In genomic region chr5:97070234-97070633, GRCh38 we compare ENCODE assay signal across 24 cellular contexts.
"Had no signal": no experiment of that assay in that cellular context is flagged by ENCODE, and none has a peak within 500 bp of the region (broad histone marks: within the 10 kb centered on the region; RNA-seq: fewer than 3 reads in every experiment).

No MANE protein-coding gene starts in this region.

- H3K27me3 Mint-ChIP-seq: dendritic cell treated with granulocyte-macrophage colony-stimulating factor and Interleukin-4, amounts not matched to agents 40 ng/mL and 50 ng/mL, for 4 days; stimulated activated naive B cell treated with anti-CD40 and anti-IgM and Interleukin-4, amounts not matched to agents 10 μg/mL and 1 μg/mL and 100 μg/mL, for 72 hours; type B pancreatic cell had no signal

- H3K4me3 Mint-ChIP-seq: activated T-cell treated with anti-CD3 and anti-CD28 coated beads, Interleukin-2, amount 50 U/mL, for 72 hours; dendritic cell treated with granulocyte-macrophage colony-stimulating factor and Interleukin-4, amounts not matched to agents 40 ng/mL and 50 ng/mL, for 4 days; endodermal cell; natural killer cell; stimulated activated naive B cell treated with anti-CD40 and anti-IgM and Interleukin-4, amounts not matched to agents 10 μg/mL and 1 μg/mL and 100 μg/mL, for 72 hours; T-helper 1 cell treated with Interleukin-12 subunit alpha and Interleukin-12 subunit beta and Interleukin-4 antibody, amounts not matched to agents 30 μg/mL and 1 μg/mL, for 36 hours; type B pancreatic cell had no signal

- H3K27ac ChIP-seq: breast epithelium, heart right ventricle, testis, VCaP had no signal

- H3K4me1 Mint-ChIP-seq: natural killer cell had no signal

- H3K36me3 Mint-ChIP-seq: natural killer cell had no signal

- H3K9me3 Mint-ChIP-seq: activated naive CD4-positive, alpha-beta T cell treated with anti-CD3 and anti-CD28 coated beads, Interleukin-2, amount 50 U/mL, for 72 hours; activated T-cell treated with anti-CD3 and anti-CD28 coated beads, Interleukin-2, amount 50 U/mL, for 72 hours; dendritic cell treated with granulocyte-macrophage colony-stimulating factor and Interleukin-4, amounts not matched to agents 40 ng/mL and 50 ng/mL, for 4 days; endodermal cell; natural killer cell; T-helper 1 cell treated with Interleukin-12 subunit alpha and Interleukin-12 subunit beta and Interleukin-4 antibody, amounts not matched to agents 30 μg/mL and 1 μg/mL, for 36 hours; type B pancreatic cell had no signal

- H3K4me3 ChIP-seq: breast epithelium, heart right ventricle, testis had no signal

- H3K36me3 ChIP-seq: breast epithelium, heart right ventricle had no signal

- ATAC-seq: activated naive CD4-positive, alpha-beta T cell treated with anti-CD3 and anti-CD28 coated beads, Interleukin-2, amount 50 U/mL, for 72 hours; activated T-cell treated with anti-CD3 and anti-CD28 coated beads, Interleukin-2, amount 50 U/mL, for 72 hours; heart right ventricle; natural killer cell; sciatic nerve; stimulated activated naive B cell treated with anti-CD40 and anti-IgM and Interleukin-4, amounts not matched to agents 10 μg/mL and 1 μg/mL and 100 μg/mL, for 72 hours had no signal

- H3K27ac Mint-ChIP-seq: activated naive CD4-positive, alpha-beta T cell treated with anti-CD3 and anti-CD28 coated beads, Interleukin-2, amount 50 U/mL, for 72 hours; activated T-cell treated with anti-CD3 and anti-CD28 coated beads, Interleukin-2, amount 50 U/mL, for 72 hours; dendritic cell treated with granulocyte-macrophage colony-stimulating factor and Interleukin-4, amounts not matched to agents 40 ng/mL and 50 ng/mL, for 4 days; endodermal cell; natural killer cell; stimulated activated naive B cell treated with anti-CD40 and anti-IgM and Interleukin-4, amounts not matched to agents 10 μg/mL and 1 μg/mL and 100 μg/mL, for 72 hours; T-helper 1 cell treated with Interleukin-12 subunit alpha and Interleukin-12 subunit beta and Interleukin-4 antibody, amounts not matched to agents 30 μg/mL and 1 μg/mL, for 36 hours; type B pancreatic cell had no signal

- H3K9me3 ChIP-seq: breast epithelium, heart right ventricle, testis had no signal

- H3K27me3 ChIP-seq: breast epithelium, heart right ventricle, testis had no signal

- DNase-seq: activated CD4-positive, alpha-beta T cell treated with anti-CD3 and anti-CD28 coated beads for 4 hours; activated CD4-positive, alpha-beta T cell treated with anti-CD3 and anti-CD28 coated beads, Interleukin-2, amount 50 U/mL, for 4 hours; activated naive CD4-positive, alpha-beta T cell; activated T-cell treated with anti-CD3 and anti-CD28 coated beads for 4 hours; activated T-cell treated with anti-CD3 and anti-CD28 coated beads, Interleukin-2, amount 50 U/mL, for 72 hours; central memory CD4-positive, alpha-beta T cell; endodermal cell; foreskin melanocyte; heart right ventricle; midbrain; natural killer cell; posterior cingulate gyrus; small intestine; stimulated activated CD4-positive, alpha-beta T cell treated with anti-CD3 and anti-CD28 coated beads, Interleukin-4, amount 100 ng/mL, for 4 hours; stimulated activated naive B cell treated with anti-CD40 and anti-IgM and Interleukin-4, amounts not matched to agents 10 μg/mL and 1 μg/mL and 100 μg/mL, for 72 hours; T-helper 9 cell; testis had no signal

- H3K4me1 ChIP-seq: breast epithelium, testis had no signal
